ENCODE assay signal across 16 cellular contexts in the genomic region with DNA sequence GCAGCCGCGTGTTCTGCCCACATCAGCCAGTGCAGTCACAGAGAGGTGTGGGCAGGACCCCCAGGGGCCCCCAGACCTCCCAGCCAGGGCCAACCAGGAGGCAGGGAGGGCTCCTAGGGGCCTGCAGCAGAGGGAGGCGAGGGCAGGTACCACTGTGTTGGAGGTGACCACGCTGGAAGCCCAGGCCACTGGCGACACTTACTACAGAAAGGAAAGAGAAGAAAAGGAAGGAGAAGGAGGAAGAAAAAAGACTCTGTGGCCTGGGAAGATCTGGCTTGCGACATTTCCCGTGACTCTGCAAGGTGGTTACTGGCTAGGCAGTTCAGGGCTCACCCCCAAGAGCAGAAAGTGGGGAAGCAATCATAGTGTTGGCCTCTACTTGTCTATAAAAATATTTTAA.
DNase-seq lines count a peak whose midpoint lies in the region; ATAC-seq, FAIRE-seq and TF ChIP-seq lines count a peak whose summit lies in the region.
"Had no signal": no experiment of that assay in that cellular context is flagged by ENCODE, and none has a peak within 500 bp of the region (broad histone marks: within the 10 kb centered on the region; RNA-seq: fewer than 3 reads in every experiment).

No MANE protein-coding gene starts in this region.

- TF ChIP-seq POLR2A in K562 (conservative IDR thresholded peaks at IDR 0.05): no peak
- no peak for TF ChIP-seq POLR2A in prostate gland (IDR thresholded peaks at IDR 0.05)

- H3K4me1 ChIP-seq in K562 (replicated peaks in 1 of 2; ENCODE audit: control insufficient read depth in 2 of 2, insufficient read depth in 2 of 2, low read length in 2 of 2): no peaks in the 10 kb centered on the region
- no peaks in the 10 kb centered on the region for H3K4me1 ChIP-seq in upper lobe of right lung
- H3K4me1 ChIP-seq in prostate gland (replicated peaks): no peaks in the 10 kb centered on the region

- no TSS peak for BruUV-seq in K562 (replicated peaks; lab: Mats Ljungman, UMichigan)

- TF ChIP-seq RAD21 in K562 (CRISPR knock-in tag; conservative IDR thresholded peaks at IDR 0.05 in 1 of 2, IDR thresholded peaks at IDR 0.05 in 1 of 2): no peak

- CTCF ChIA-PET in K562 (lab: Yijun Ruan, JAX; ENCODE audit: low intra/inter-chr PET ratio): no interaction called here

- POLR2A ChIA-PET in K562 (lab: Yijun Ruan, JAX): interaction anchor here (0.6 to 1.0 kb wide), 2 partner anchors 11 to 230 kb away, joined by 3 read pairs; no protein-coding TSS in a partner anchor

- H3K9ac ChIP-seq in K562 (ENCODE audit: insufficient read depth in 1 of 2, low read depth in 2 of 2, low read length in 2 of 2): no peak overlapping the region

- H4K20me1 ChIP-seq in K562 (replicated peaks; ENCODE audit: control insufficient read depth, insufficient read depth, low read length): no peaks in the 10 kb centered on the region

- no peaks in the 10 kb centered on the region for H3K9me3 ChIP-seq in K562 (replicated peaks; ENCODE audit: control insufficient read depth, insufficient read depth, low read depth, low read length)
- H3K9me3 ChIP-seq in upper lobe of right lung: no peaks in the 10 kb centered on the region
- H3K9me3 ChIP-seq in prostate gland: no peaks in the 10 kb centered on the region

- WGBS in K562 (ENCODE audit: insufficient coverage, low coverage, missing lambda C conversion rate): 2% methylated on average over 6 of the region's 7 CpGs
- WGBS in prostate gland: 82% methylated on average over 7 of the region's 7 CpGs

- intact Hi-C loops in Right ventricle myocardium superior (cut with DNase I) (no loop called here), Right ventricle myocardium inferior (cut with DNase I) (no loop called here), K562 (cut with micrococcal nuclease) (no loop called here), upper lobe of right lung (cut with DNase I) (no loop called here), dorsolateral prefrontal cortex (cut with DNase I) (no loop called here), prostate gland (cut with DNase I) (no loop called here)

- no peak for FAIRE-seq in K562 (lab: Jason Lieb, UNC)
- FAIRE-seq: H1 had no signal

- no peak for DNase-seq in Right ventricle myocardium superior
- DNase-seq in Right ventricle myocardium inferior (ENCODE audit: missing footprints): no peak
- peak; percentile 74 for DNase-seq in NOMO-1 treated with dmso at 0.1 percent for 144 hours (lab: John Stamatoyannopoulos, UW; ENCODE audit: unreplicated experiment)
- DNase-seq in K562 (ENCODE audit: extremely low read depth in 1 of 4, low spot score in 3 of 4): no peak
- no peak for DNase-seq in upper lobe of right lung
- no peak for DNase-seq in dorsolateral prefrontal cortex
- no peak for DNase-seq in prostate gland (ENCODE audit: low spot score)
- no peak for DNase-seq in SHP77 treated with DMSO at 0.1 percent for 48 hours (lab: John Stamatoyannopoulos, UW)
- DNase-seq: C1 segment of cervical spinal cord, DMS153, EL, NCI-H2029, NCI-H510A treated with DMSO at 0.1 percent for 48 hours, PC-3 had no signal

- no peak overlapping the region for H2AFZ ChIP-seq in K562 (ENCODE audit: low read depth, low read length)

- H3K4me3 ChIP-seq in K562: no peak overlapping the region
- H3K4me3 ChIP-seq in upper lobe of right lung: no peak overlapping the region
- H3K4me3 ChIP-seq in dorsolateral prefrontal cortex: no peak overlapping the region
- H3K4me3 ChIP-seq in prostate gland: no peak overlapping the region

- ATAC-seq in Right ventricle myocardium superior (ENCODE audit: poor library complexity) (peak; percentile 22), Right ventricle myocardium inferior (no peak), K562 (no peak), upper lobe of right lung (peak; percentile 51)
- ATAC-seq: PC-3 had no signal

- no peak overlapping the region for H3K4me2 ChIP-seq in K562 (ENCODE audit: insufficient read depth, low read length)

- in situ Hi-C loops in K562 (cut with MboI): no loop called here

- TF ChIP-seq CTCF in K562 (IDR thresholded peaks at IDR 0.05 in 2 of 3, conservative IDR thresholded peaks at IDR 0.05 in 1 of 3; ENCODE audit: insufficient read depth in 2 of 3, low read depth in 1 of 3, low read length in 3 of 3) (no peak), upper lobe of right lung (IDR thresholded peaks at IDR 0.05) (no peak), dorsolateral prefrontal cortex (IDR thresholded peaks at IDR 0.05 in 54 of 56, conservative IDR thresholded peaks at IDR 0.05 in 2 of 56; ENCODE audit: low read depth in 1 of 56, partially characterized antibody in 56 of 56) (no peak), prostate gland (IDR thresholded peaks at IDR 0.05) (no peak)

- no peak overlapping the region for H3K27ac ChIP-seq in K562 (ENCODE audit: extremely low read depth, low read depth, low read length)
- H3K27ac ChIP-seq in upper lobe of right lung: no peak overlapping the region
- H3K27ac ChIP-seq in dorsolateral prefrontal cortex: no peak overlapping the region
- no peak overlapping the region for H3K27ac ChIP-seq in prostate gland
- H3K27ac ChIP-seq: 22Rv1 had no signal

- no peaks in the 10 kb centered on the region for H3K36me3 ChIP-seq in K562 (ENCODE audit: control insufficient read depth, insufficient read depth, low read length)
- no peaks in the 10 kb centered on the region for H3K36me3 ChIP-seq in upper lobe of right lung
- H3K36me3 ChIP-seq in prostate gland: no peaks in the 10 kb centered on the region

- TF ChIP-seq EP300 in K562 (IDR thresholded peaks at IDR 0.05; ENCODE audit: low read length): no peak

- no peaks in the 10 kb centered on the region for H3K9me1 ChIP-seq in K562 (ENCODE audit: control insufficient read depth, insufficient read depth, low read length)

- no peaks in the 10 kb centered on the region for H3K79me2 ChIP-seq in K562 (ENCODE audit: control insufficient read depth, insufficient read depth, low read length)

- H3K27me3 ChIP-seq in K562 (ENCODE audit: control insufficient read depth in 2 of 2, insufficient read depth in 2 of 2, low read length in 2 of 2) (peaks cover 19 to 45% of the 10 kb centered on the region in 2 experiments), upper lobe of right lung (no peaks in the 10 kb centered on the region), dorsolateral prefrontal cortex (peaks cover 0 to 4% (median 0%) of the 10 kb centered on the region in 45 donors), prostate gland (replicated peaks; ENCODE audit: insufficient read depth) (no peaks in the 10 kb centered on the region)

TF ChIP-seq in K562, 482 proteins besides CTCF, POLR2A, EP300 and RAD21:
- no peak for TF ChIP-seq ELK1 (CRISPR knock-in tag; IDR thresholded peaks at IDR 0.05)
- peak; percentile 48; the same call in 1 of the 2 replicates for TF ChIP-seq CEBPB (tag; IDR thresholded peaks at IDR 0.05)

Comparison
In these comparisons a context has a peak if more than half of its experiments do, and no peak if none do; other contexts are left out.
1. ATAC-seq: peak in Right ventricle myocardium superior (single experiment) and upper lobe of right lung (single experiment); none in Right ventricle myocardium inferior (single experiment) and K562 (single experiment).